8 cellular contexts compared by ENCODE assay signal in genomic region chr5:75717082-75717922, GRCh38.
DNase-seq lines count a peak whose midpoint lies in the region; ATAC-seq lines count a peak whose summit lies in the region.

A gene with protein sequence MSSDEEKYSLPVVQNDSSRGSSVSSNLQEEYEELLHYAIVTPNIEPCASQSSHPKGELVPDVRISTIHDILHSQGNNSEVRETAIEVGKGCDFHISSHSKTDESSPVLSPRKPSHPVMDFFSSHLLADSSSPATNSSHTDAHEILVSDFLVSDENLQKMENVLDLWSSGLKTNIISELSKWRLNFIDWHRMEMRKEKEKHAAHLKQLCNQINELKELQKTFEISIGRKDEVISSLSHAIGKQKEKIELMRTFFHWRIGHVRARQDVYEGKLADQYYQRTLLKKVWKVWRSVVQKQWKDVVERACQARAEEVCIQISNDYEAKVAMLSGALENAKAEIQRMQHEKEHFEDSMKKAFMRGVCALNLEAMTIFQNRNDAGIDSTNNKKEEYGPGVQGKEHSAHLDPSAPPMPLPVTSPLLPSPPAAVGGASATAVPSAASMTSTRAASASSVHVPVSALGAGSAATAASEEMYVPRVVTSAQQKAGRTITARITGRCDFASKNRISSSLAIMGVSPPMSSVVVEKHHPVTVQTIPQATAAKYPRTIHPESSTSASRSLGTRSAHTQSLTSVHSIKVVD (minus strand): TSS chr5:75717437. CDS start chr5:75712937, 4,500 bp downstream.

- DNase-seq in C1 segment of cervical spinal cord (lab: John Stamatoyannopoulos, UW) (peak; percentile 70 to 94 (median 90)), NCI-H748 treated with DMSO at 0.1 percent for 48 hours (lab: John Stamatoyannopoulos, UW) (peak; percentile 97), dedifferentiated amniotic fluid mesenchymal stem cell (ENCODE audit: extremely low spot score) (peak; percentile 96), left kidney (ENCODE audit: low read depth, low spot score) (peak; percentile 99)
- peak; percentile 98 to 99 for DNase-seq in activated CD4-positive, alpha-beta T cell treated with anti-CD3 and anti-CD28 coated beads, Interleukin-2, amount 50 U/mL, for 24 hours (ENCODE audit: low read depth in 1 of 2, low spot score in 1 of 2)
- peak; percentile 99 to 100 for DNase-seq in stimulated activated CD4-positive, alpha-beta T cell treated with anti-CD3 and anti-CD28 coated beads, Interleukin-2, amount 100 ng/mL, for 24 hours

- peak; percentile 94 for ATAC-seq in GM19372 (IDR thresholded peaks at IDR 0.05; ENCODE audit: low read depth, unreplicated experiment)
- ATAC-seq in HG03558 (IDR thresholded peaks at IDR 0.05; ENCODE audit: extremely low read depth, unreplicated experiment): peak; percentile 83

Comparison
In these comparisons a context has a peak if more than half of its experiments do, and no peak if none do; other contexts are left out.
1. Peak in every context shown above with its lines: DNase-seq and ATAC-seq.